In the genomic region with DNA sequence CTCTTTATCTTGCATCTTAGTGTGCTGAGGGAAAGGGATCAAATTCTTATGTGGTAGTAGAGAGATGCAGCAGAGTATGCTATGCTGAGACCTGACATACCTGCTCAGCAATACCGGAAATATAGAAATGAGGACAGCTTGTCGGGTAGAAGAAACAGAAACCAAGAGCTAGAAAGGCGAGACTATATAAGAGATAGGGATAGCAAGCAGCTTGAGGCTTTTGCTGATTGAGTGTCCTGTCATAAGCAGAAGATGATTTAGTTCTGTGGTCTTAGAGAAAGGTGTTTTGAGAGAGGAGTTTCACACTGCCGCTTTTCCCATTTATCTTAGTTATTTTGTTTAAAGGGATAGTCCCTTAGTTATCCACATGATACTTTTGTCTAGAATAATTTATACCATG, we compare ENCODE assay signal across 8 cellular contexts. TPM values are rescaled to one million over a fixed set of nuclear protein-coding genes. Genes with fewer than 3 reads are reported as not detected.
DNase-seq lines count a peak whose midpoint lies in the region; ATAC-seq lines count a peak whose summit lies in the region.

No MANE protein-coding gene starts in this region.

- peak overlapping the region; percentile 66 for H3K4me3 Mint-ChIP-seq in activated CD4-positive, alpha-beta T cell treated with anti-CD3 and anti-CD28 coated beads, Interleukin-2, amount 10 ng/mL, durations not matched to agents 7 days and 5 days
- H3K4me3 Mint-ChIP-seq in activated CD4-positive, alpha-beta memory T cell treated with anti-CD3 and anti-CD28 coated beads for 36 hours = peak overlapping the region; percentile 41
- H3K4me3 Mint-ChIP-seq in stimulated activated effector memory CD8-positive, alpha-beta T cell treated with anti-CD3 and anti-CD28 coated beads, Interleukin-12 subunit alpha, Interleukin-12 subunit beta, amount 100 ng/mL, for 72 hours = peak overlapping the region; percentile 52

- no peaks in the 10 kb centered on the region for H3K9me3 Mint-ChIP-seq in activated CD4-positive, alpha-beta T cell treated with anti-CD3 and anti-CD28 coated beads, Interleukin-2, amount 10 ng/mL, durations not matched to agents 7 days and 5 days
- H3K9me3 Mint-ChIP-seq in activated CD4-positive, alpha-beta memory T cell treated with anti-CD3 and anti-CD28 coated beads for 36 hours = no peaks in the 10 kb centered on the region
- no peaks in the 10 kb centered on the region for H3K9me3 Mint-ChIP-seq in stimulated activated effector memory CD8-positive, alpha-beta T cell treated with anti-CD3 and anti-CD28 coated beads, Interleukin-12 subunit alpha, Interleukin-12 subunit beta, amount 100 ng/mL, for 72 hours

- H3K4me1 Mint-ChIP-seq in activated CD4-positive, alpha-beta T cell treated with anti-CD3 and anti-CD28 coated beads, Interleukin-2, amount 10 ng/mL, durations not matched to agents 7 days and 5 days = peaks cover 68% of the 10 kb centered on the region
- H3K4me1 Mint-ChIP-seq in activated CD4-positive, alpha-beta memory T cell treated with anti-CD3 and anti-CD28 coated beads for 36 hours (ENCODE audit: low read depth) = peaks cover 72% of the 10 kb centered on the region
- peaks cover 45% of the 10 kb centered on the region for H3K4me1 Mint-ChIP-seq in stimulated activated effector memory CD8-positive, alpha-beta T cell treated with anti-CD3 and anti-CD28 coated beads, Interleukin-12 subunit alpha, Interleukin-12 subunit beta, amount 100 ng/mL, for 72 hours

- intact Hi-C loops in activated CD4-positive, alpha-beta memory T cell treated with anti-CD3 and anti-CD28 coated beads for 36 hours (cut with micrococcal nuclease) = loop anchor here (1.0 to 5.0 kb wide), 6 partner anchors 32 to 470 kb away; partner anchors contain the start of genes CXorf38, MED14 and USP9X
- intact Hi-C loops in left cardiac atrium (cut with DNase I) = no loop called here

- H3K27me3 Mint-ChIP-seq in activated CD4-positive, alpha-beta T cell treated with anti-CD3 and anti-CD28 coated beads, Interleukin-2, amount 10 ng/mL, durations not matched to agents 7 days and 5 days = no peaks in the 10 kb centered on the region
- H3K27me3 Mint-ChIP-seq in activated CD4-positive, alpha-beta memory T cell treated with anti-CD3 and anti-CD28 coated beads for 36 hours = no peaks in the 10 kb centered on the region

- DNase-seq in activated CD4-positive, alpha-beta T cell treated with anti-CD3 and anti-CD28 coated beads, Interleukin-2, amount 10 ng/mL, durations not matched to agents 7 days and 5 days = peak; percentile 20
- DNase-seq in activated CD4-positive, alpha-beta T cell treated with anti-CD3 and anti-CD28 coated beads for 4 hours = no peak
- no peak for DNase-seq in activated CD4-positive, alpha-beta memory T cell treated with anti-CD3 and anti-CD28 coated beads for 36 hours
- DNase-seq in stimulated activated effector memory CD8-positive, alpha-beta T cell treated with anti-CD3 and anti-CD28 coated beads, Interleukin-12 subunit alpha, Interleukin-12 subunit beta, amount 100 ng/mL, for 72 hours (ENCODE audit: low spot score in 2 of 2) = no peak
- DNase-seq in COLO668 (lab: John Stamatoyannopoulos, UW; ENCODE audit: unreplicated experiment) (no peak), left cardiac atrium (no peak), amygdala (lab: John Stamatoyannopoulos, UW) (no peak)

- H3K36me3 Mint-ChIP-seq in activated CD4-positive, alpha-beta T cell treated with anti-CD3 and anti-CD28 coated beads, Interleukin-2, amount 10 ng/mL, durations not matched to agents 7 days and 5 days (ENCODE audit: low read depth) = peaks cover 4% of the 10 kb centered on the region
- no peaks in the 10 kb centered on the region for H3K36me3 Mint-ChIP-seq in activated CD4-positive, alpha-beta memory T cell treated with anti-CD3 and anti-CD28 coated beads for 36 hours
- no peaks in the 10 kb centered on the region for H3K36me3 Mint-ChIP-seq in stimulated activated effector memory CD8-positive, alpha-beta T cell treated with anti-CD3 and anti-CD28 coated beads, Interleukin-12 subunit alpha, Interleukin-12 subunit beta, amount 100 ng/mL, for 72 hours

- peak; percentile 83 for ATAC-seq in HG02973 (IDR thresholded peaks at IDR 0.05; ENCODE audit: unreplicated experiment)
- peak; percentile 93 for ATAC-seq in stimulated activated effector memory CD8-positive, alpha-beta T cell treated with anti-CD3 and anti-CD28 coated beads, Interleukin-12 subunit alpha, Interleukin-12 subunit beta, amount 100 ng/mL, for 72 hours
- ATAC-seq in left cardiac atrium = no peak

- peak overlapping the region; percentile 92 for H3K27ac Mint-ChIP-seq in activated CD4-positive, alpha-beta T cell treated with anti-CD3 and anti-CD28 coated beads, Interleukin-2, amount 10 ng/mL, durations not matched to agents 7 days and 5 days
- H3K27ac Mint-ChIP-seq in activated CD4-positive, alpha-beta memory T cell treated with anti-CD3 and anti-CD28 coated beads for 36 hours = peak overlapping the region; percentile 66
- H3K27ac Mint-ChIP-seq in stimulated activated effector memory CD8-positive, alpha-beta T cell treated with anti-CD3 and anti-CD28 coated beads, Interleukin-12 subunit alpha, Interleukin-12 subunit beta, amount 100 ng/mL, for 72 hours = no peak overlapping the region

- CTCF ChIA-PET in activated CD4-positive, alpha-beta T cell treated with anti-CD3 and anti-CD28 coated beads, Interleukin-2, amount 10 ng/mL, durations not matched to agents 7 days and 5 days (lab: Charles Lee) = interaction anchor here (0.7 to 1.2 kb wide), 2 partner anchors 62 to 404 kb away, joined by 3 to 6 read pairs; no protein-coding TSS in a partner anchor
- CTCF ChIA-PET in activated CD4-positive, alpha-beta memory T cell treated with anti-CD3 and anti-CD28 coated beads for 36 hours (lab: Charles Lee) = interaction anchor here (1.0 to 3.5 kb wide), 4 partner anchors 26 to 382 kb away, joined by 3 to 23 read pairs (median 3); partner anchors contain the start of gene USP9X

- POLR2A ChIA-PET in activated CD4-positive, alpha-beta T cell treated with anti-CD3 and anti-CD28 coated beads, Interleukin-2, amount 10 ng/mL, durations not matched to agents 7 days and 5 days (lab: Charles Lee) = interaction anchor here (0.6 to 0.9 kb wide), 2 partner anchors 31 to 184 kb away, joined by 3 to 6 read pairs; partner anchors contain the start of gene USP9X
- POLR2A ChIA-PET in activated CD4-positive, alpha-beta memory T cell treated with anti-CD3 and anti-CD28 coated beads for 36 hours (lab: Charles Lee) = interaction anchor here (1.0 to 1.5 kb wide), 3 partner anchors 29 to 536 kb away, joined by 3 to 13 read pairs (median 4); partner anchors contain the start of genes ATP6AP2 and USP9X

RNA-seq across cellular contexts. Expression of gene USP9X, which starts 31.7 kb away (rescaled TPM):
- 10 to 100 TPM; 45.5 to 57.5 TPM for total RNA-seq in activated CD4-positive, alpha-beta T cell treated with anti-CD3 and anti-CD28 coated beads, Interleukin-2, amount 10 ng/mL, durations not matched to agents 7 days and 5 days
- 10 to 100 TPM; 55.8 to 57.5 TPM for total RNA-seq in activated CD4-positive, alpha-beta memory T cell treated with anti-CD3 and anti-CD28 coated beads for 36 hours
- total RNA-seq in left cardiac atrium = 10 to 100 TPM; 49.0 to 69.0 TPM

Comparison
In these comparisons a context has a peak if more than half of its experiments do, and no peak if none do; other contexts are left out.
1. ATAC-seq: peak in HG02973 (single experiment) and stimulated activated effector memory CD8-positive, alpha-beta T cell treated with anti-CD3 and anti-CD28 coated beads, Interleukin-12 subunit alpha, Interleukin-12 subunit beta, amount 100 ng/mL, for 72 hours (single experiment); none in left cardiac atrium (0 of 2).
2. Peak in every context shown above with its lines, with median percentiles within 50 percentile points of each other: H3K4me3 Mint-ChIP-seq.